23 cellular contexts compared by ENCODE assay signal in genomic region chr6:2852514-2852855, GRCh38. TPM values are rescaled to one million over a fixed set of nuclear protein-coding genes. Genes with fewer than 3 reads are reported as not detected.
DNase-seq lines count a peak whose midpoint lies in the region; ATAC-seq and TF ChIP-seq lines count a peak whose summit lies in the region.
"Had no signal": no experiment of that assay in that cellular context is flagged by ENCODE, and none has a peak within 500 bp of the region (broad histone marks: within the 10 kb centered on the region; RNA-seq: fewer than 3 reads in every experiment).

No MANE protein-coding gene starts in this region.

- H3K9me3 ChIP-seq in CD4-positive, alpha-beta T cell (ENCODE audit: control insufficient read depth, low read length) = no peaks in the 10 kb centered on the region
- H3K9me3 ChIP-seq: adrenal gland, BE2C, gastroesophageal sphincter had no signal

- no peaks in the 10 kb centered on the region for H3K27me3 ChIP-seq in ACC112 (ENCODE audit: insufficient read depth, low read length)
- no peaks in the 10 kb centered on the region for H3K27me3 ChIP-seq in CD4-positive, alpha-beta T cell (ENCODE audit: control insufficient read depth, insufficient read depth, low read length)
- H3K27me3 ChIP-seq: adrenal gland, BE2C, dorsolateral prefrontal cortex, gastroesophageal sphincter had no signal

- no peak for ATAC-seq in CD4-positive, alpha-beta T cell (ENCODE audit: poor library complexity)
- ATAC-seq in activated T-helper 17 cell treated with anti-CD3 and anti-CD28 coated beads, Interleukin-2, amount 50 U/mL, for 72 hours (replicated peaks) = no peak
- ATAC-seq: activated T-cell treated with anti-CD3 and anti-CD28 coated beads, Interleukin-2, amount 50 U/mL, for 4 hours; gastroesophageal sphincter had no signal

- no peaks in the 10 kb centered on the region for H3K36me3 ChIP-seq in ACC112 (ENCODE audit: insufficient read depth, low read length)
- H3K36me3 ChIP-seq: adrenal gland, BE2C, gastroesophageal sphincter had no signal

- intact Hi-C loops in CD4-positive, alpha-beta T cell (cut with DNase I, micrococcal nuclease) = no loop called here

- H3K4me3 ChIP-seq in ACC112 (ENCODE audit: low read depth, low read length) = no peak overlapping the region
- H3K4me3 ChIP-seq: adrenal gland, dorsolateral prefrontal cortex, gastroesophageal sphincter had no signal

- no peak for TF ChIP-seq CTCF in CD4-positive, alpha-beta T cell (IDR thresholded peaks at IDR 0.05)
- TF ChIP-seq CTCF in mesothelial cell of epicardium (IDR thresholded peaks at IDR 0.05; ENCODE audit: unreplicated experiment) = no peak

- H2AFZ ChIP-seq in ACC112 (ENCODE audit: low read length, unreplicated experiment) = no peak overlapping the region

- CTCF ChIA-PET in CD4-positive, alpha-beta T cell (lab: Charles Lee) = no interaction called here

- H3K27me3 Mint-ChIP-seq in CD4-positive, alpha-beta T cell = no peaks in the 10 kb centered on the region
- no peaks in the 10 kb centered on the region for H3K27me3 Mint-ChIP-seq in activated T-helper 17 cell treated with anti-CD3 and anti-CD28 coated beads, Interleukin-2, amount 50 U/mL, for 72 hours
- H3K27me3 Mint-ChIP-seq in mesothelial cell of epicardium (ENCODE audit: low read depth) = no peaks in the 10 kb centered on the region

- DNase-seq in CD4-positive, alpha-beta T cell = no peak
- DNase-seq in mesothelial cell of epicardium (ENCODE audit: low spot score in 2 of 2, unreplicated experiment in 2 of 2) (no peak), NCI-H1105 treated with DMSO at 0.1 percent for 48 hours (lab: John Stamatoyannopoulos, UW) (no peak), mesenteric fat pad (ENCODE audit: low spot score) (no peak)
- DNase-seq in stimulated activated CD4-positive, alpha-beta T cell treated with anti-CD3 and anti-CD28 coated beads, Interleukin-4, amount 100 ng/mL, for 24 hours = no peak
- DNase-seq: activated CD4-positive, alpha-beta T cell treated with anti-CD3 and anti-CD28 coated beads for 1 hour; activated T-cell treated with anti-CD3 and anti-CD28 coated beads, Interleukin-2, amount 50 U/mL, for 4 hours; adrenal gland; BE2C; DMS 273 treated with DMSO at 0.1 percent for 48 hours; dorsolateral prefrontal cortex; erythroblast; GDM1; HFFc6; Karpas-422; NCI-H1105; NCI-H526 treated with DMSO at 0.1 percent for 48 hours; posterior cingulate gyrus; substantia nigra; T-helper 9 cell had no signal

- peak overlapping the region; percentile 94 for H3K27ac Mint-ChIP-seq in CD4-positive, alpha-beta T cell
- H3K27ac Mint-ChIP-seq in activated T-helper 17 cell treated with anti-CD3 and anti-CD28 coated beads, Interleukin-2, amount 50 U/mL, for 72 hours = peak overlapping the region; percentile 91
- peak overlapping the region; percentile 92 for H3K27ac Mint-ChIP-seq in mesothelial cell of epicardium

- H3K9me3 Mint-ChIP-seq in CD4-positive, alpha-beta T cell = peaks cover 3% of the 10 kb centered on the region
- H3K9me3 Mint-ChIP-seq in activated T-helper 17 cell treated with anti-CD3 and anti-CD28 coated beads, Interleukin-2, amount 50 U/mL, for 72 hours = peaks cover 4% of the 10 kb centered on the region
- no peaks in the 10 kb centered on the region for H3K9me3 Mint-ChIP-seq in mesothelial cell of epicardium
- H3K9me3 Mint-ChIP-seq: activated T-cell treated with anti-CD3 and anti-CD28 coated beads, Interleukin-2, amount 50 U/mL, for 4 hours; HFFc6 had no signal

- peaks cover 35% of the 10 kb centered on the region for H3K4me1 ChIP-seq in ACC112 (ENCODE audit: control insufficient read depth, insufficient read depth, low read length, unreplicated experiment)

- H3K79me2 ChIP-seq in ACC112 (ENCODE audit: control insufficient read depth, insufficient read depth, low read length, unreplicated experiment) = no peaks in the 10 kb centered on the region

- POLR2A ChIA-PET in CD4-positive, alpha-beta T cell (lab: Charles Lee) = no interaction called here

- H3K27ac ChIP-seq in ACC112 (ENCODE audit: low read depth, low read length) = peak overlapping the region; percentile 99; the same call in 1 of the 2 replicates
- no peak overlapping the region for H3K27ac ChIP-seq in CD4-positive, alpha-beta T cell (ENCODE audit: low read depth, low read length)

- no peaks in the 10 kb centered on the region for H3K36me3 Mint-ChIP-seq in CD4-positive, alpha-beta T cell (ENCODE audit: low read depth)
- H3K36me3 Mint-ChIP-seq in activated T-helper 17 cell treated with anti-CD3 and anti-CD28 coated beads, Interleukin-2, amount 50 U/mL, for 72 hours (ENCODE audit: low read depth) = peaks cover 6% of the 10 kb centered on the region
- H3K36me3 Mint-ChIP-seq in mesothelial cell of epicardium = no peaks in the 10 kb centered on the region

- peaks cover 66% of the 10 kb centered on the region for H3K4me1 Mint-ChIP-seq in CD4-positive, alpha-beta T cell (ENCODE audit: low read depth)
- H3K4me1 Mint-ChIP-seq in activated T-helper 17 cell treated with anti-CD3 and anti-CD28 coated beads, Interleukin-2, amount 50 U/mL, for 72 hours = peaks cover 40% of the 10 kb centered on the region
- peaks cover 51% of the 10 kb centered on the region for H3K4me1 Mint-ChIP-seq in mesothelial cell of epicardium

- no peak overlapping the region for H3K4me3 Mint-ChIP-seq in CD4-positive, alpha-beta T cell
- peak overlapping the region; percentile 85 for H3K4me3 Mint-ChIP-seq in activated T-helper 17 cell treated with anti-CD3 and anti-CD28 coated beads, Interleukin-2, amount 50 U/mL, for 72 hours
- H3K4me3 Mint-ChIP-seq in mesothelial cell of epicardium = no peak overlapping the region
- H3K4me3 Mint-ChIP-seq: activated T-cell treated with anti-CD3 and anti-CD28 coated beads, Interleukin-2, amount 50 U/mL, for 4 hours had no signal

RNA-seq across cellular contexts. Expression of gene SERPINB1, which starts 10.8 kb away (rescaled TPM):
- total RNA-seq in CD4-positive, alpha-beta T cell = 10 to 100 TPM; 58.3 to 58.4 TPM
- total RNA-seq in activated T-helper 17 cell treated with anti-CD3 and anti-CD28 coated beads, Interleukin-2, amount 50 U/mL, for 72 hours = 10 to 100 TPM; 33.4 to 67.8 TPM
- total RNA-seq in mesothelial cell of epicardium (18.5 to 20.3 TPM (median 19.5 TPM) in 3 replicates), mesenteric fat pad (55.6 TPM)

RNA-seq across cellular contexts. Expression of gene SERPINB9, which starts 50.6 kb away (rescaled TPM):
- total RNA-seq in CD4-positive, alpha-beta T cell = 10 to 100 TPM; 25.8 to 27.4 TPM
- 10 to 100 TPM; 11.2 to 66.1 TPM for total RNA-seq in activated T-helper 17 cell treated with anti-CD3 and anti-CD28 coated beads, Interleukin-2, amount 50 U/mL, for 72 hours
- total RNA-seq in mesothelial cell of epicardium = 28.2 to 30.9 TPM (median 30.6 TPM) in 3 replicates
- total RNA-seq in mesenteric fat pad = 17.4 TPM
